ENCODE assay signal across 17 cellular contexts in the genomic region with DNA sequence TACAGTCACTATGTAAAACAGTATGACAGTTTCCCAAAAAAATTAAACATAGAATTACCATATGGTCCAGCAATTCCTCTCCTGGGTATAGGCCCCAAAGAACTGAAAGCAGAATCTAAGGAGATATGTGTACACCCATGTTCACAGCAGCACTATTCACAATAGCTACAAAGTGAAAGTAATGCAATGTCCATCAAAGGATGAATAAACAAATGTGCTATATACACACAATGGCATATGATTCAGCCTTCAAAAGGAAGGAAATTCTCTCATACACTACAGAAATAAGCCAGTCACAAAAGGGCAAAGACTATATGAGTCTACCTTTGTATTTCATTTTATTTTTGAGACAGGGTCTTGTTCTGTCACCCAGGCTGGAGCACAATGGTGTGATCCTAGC.
DNase-seq lines count a peak whose midpoint lies in the region; ATAC-seq, FAIRE-seq and TF ChIP-seq lines count a peak whose summit lies in the region.
"Had no signal": no experiment of that assay in that cellular context is flagged by ENCODE, and none has a peak within 500 bp of the region (broad histone marks: within the 10 kb centered on the region; RNA-seq: fewer than 3 reads in every experiment).

No MANE protein-coding gene starts in this region.

- no peak overlapping the region for H3K56ac ChIP-seq in mesendoderm (ENCODE audit: low read length)

- peak overlapping the region; percentile 77 for H3K27ac Mint-ChIP-seq in stimulated activated naive CD8-positive, alpha-beta T cell treated with anti-CD3 and anti-CD28 coated beads, Interleukin-15, Interleukin-2, amounts not matched to agents 100 ng/mL and 50 ng/mL, for 24 hours
- peak overlapping the region in 1 of 2 donors; percentile 78 for H3K27ac Mint-ChIP-seq in stimulated activated naive CD8-positive, alpha-beta T cell treated with anti-CD3 and anti-CD28 coated beads, Interleukin-15, amount 100 ng/mL, for 72 hours
- H3K27ac Mint-ChIP-seq in activated T-helper 1 cell treated with anti-CD3 and anti-CD28 coated beads, Interleukin-12 subunit alpha, Interleukin-12 subunit beta, Interleukin-2, Interleukin-4 antibody, amounts not matched to agents 30 ng/mL and 10 ng/mL and 1 ng/mL, durations not matched to agents 14 hours and 24 hours and 36 hours = peak overlapping the region; percentile 82
- no peak overlapping the region for H3K27ac Mint-ChIP-seq in Caco-2 (ENCODE audit: unreplicated experiment)
- H3K27ac Mint-ChIP-seq: H9 had no signal

- no peaks in the 10 kb centered on the region for H3K27me3 Mint-ChIP-seq in stimulated activated naive CD8-positive, alpha-beta T cell treated with anti-CD3 and anti-CD28 coated beads, Interleukin-15, Interleukin-2, amounts not matched to agents 100 ng/mL and 50 ng/mL, for 24 hours
- H3K27me3 Mint-ChIP-seq in stimulated activated naive CD8-positive, alpha-beta T cell treated with anti-CD3 and anti-CD28 coated beads, Interleukin-15, amount 100 ng/mL, for 72 hours = no peaks in the 10 kb centered on the region
- peaks cover 5% of the 10 kb centered on the region for H3K27me3 Mint-ChIP-seq in activated T-helper 1 cell treated with anti-CD3 and anti-CD28 coated beads, Interleukin-12 subunit alpha, Interleukin-12 subunit beta, Interleukin-2, Interleukin-4 antibody, amounts not matched to agents 30 ng/mL and 10 ng/mL and 1 ng/mL, durations not matched to agents 14 hours and 24 hours and 36 hours (ENCODE audit: insufficient read depth)
- no peaks in the 10 kb centered on the region for H3K27me3 Mint-ChIP-seq in Caco-2 (ENCODE audit: insufficient read depth, unreplicated experiment)

- H3K27me3 ChIP-seq in Caco-2 (replicated peaks; ENCODE audit: control insufficient read depth, insufficient read depth, low read length) (no peaks in the 10 kb centered on the region), mesendoderm (ENCODE audit: insufficient read depth, low read length, poor library complexity) (no peaks in the 10 kb centered on the region)
- H3K27me3 ChIP-seq: right lobe of liver, suprapubic skin had no signal

- H3K79me1 ChIP-seq in mesendoderm (ENCODE audit: low read length) = no peaks in the 10 kb centered on the region

- CTCF ChIA-PET in Caco-2 (lab: Charles Lee) = no interaction called here

- H3K4me1 ChIP-seq in Caco-2 (no peaks in the 10 kb centered on the region), mesendoderm (ENCODE audit: control insufficient read depth, low read depth, low read length) (no peaks in the 10 kb centered on the region)
- H3K4me1 ChIP-seq: right lobe of liver had no signal

- no peak overlapping the region for H4K5ac ChIP-seq in mesendoderm (ENCODE audit: low read length)

- H3K9me3 ChIP-seq in Caco-2 = peaks cover 4% of the 10 kb centered on the region; the same call in 1 of the 2 replicates
- H3K9me3 ChIP-seq: right lobe of liver, suprapubic skin had no signal

- no peak for ATAC-seq in stimulated activated naive CD8-positive, alpha-beta T cell treated with anti-CD3 and anti-CD28 coated beads, Interleukin-15, amount 100 ng/mL, for 72 hours
- no peak for ATAC-seq in HG02678 (IDR thresholded peaks at IDR 0.05; ENCODE audit: unreplicated experiment)

- DNase-seq in stimulated activated naive CD8-positive, alpha-beta T cell treated with anti-CD3 and anti-CD28 coated beads, Interleukin-15, amount 100 ng/mL, for 72 hours = no peak
- no peak for DNase-seq in activated T-helper 1 cell treated with anti-CD3 and anti-CD28 coated beads, Interleukin-12 subunit alpha, Interleukin-12 subunit beta, Interleukin-2, Interleukin-4 antibody, amounts not matched to agents 30 ng/mL and 10 ng/mL and 1 ng/mL, durations not matched to agents 14 hours and 24 hours and 36 hours (ENCODE audit: low spot score)
- DNase-seq in fibroblast of mammary gland (ENCODE audit: low read depth) = peak; percentile 31
- no peak for DNase-seq in H54 (ENCODE audit: insufficient read length, low spot score)
- DNase-seq in Caco-2 = no peak
- DNase-seq in mesendoderm = no peak
- DNase-seq: activated CD4-positive, alpha-beta T cell treated with anti-CD3 and anti-CD28 coated beads, Interleukin-2, amount 50 U/mL, for 4 hours; H9; islet precursor cell; NCI-H1436; NCI-H345; SHP77 treated with DMSO at 0.1 percent for 48 hours; stimulated activated CD4-positive, alpha-beta T cell treated with anti-CD3 and anti-CD28 coated beads, Interleukin-1b, Interleukin-23, amount 100 ng/mL, for 48 hours had no signal

- peak overlapping the region; percentile 51 for H3K4me3 Mint-ChIP-seq in stimulated activated naive CD8-positive, alpha-beta T cell treated with anti-CD3 and anti-CD28 coated beads, Interleukin-15, Interleukin-2, amounts not matched to agents 100 ng/mL and 50 ng/mL, for 24 hours
- H3K4me3 Mint-ChIP-seq in stimulated activated naive CD8-positive, alpha-beta T cell treated with anti-CD3 and anti-CD28 coated beads, Interleukin-15, amount 100 ng/mL, for 72 hours = peak overlapping the region in 1 of 2 donors; percentile 14
- H3K4me3 Mint-ChIP-seq in activated T-helper 1 cell treated with anti-CD3 and anti-CD28 coated beads, Interleukin-12 subunit alpha, Interleukin-12 subunit beta, Interleukin-2, Interleukin-4 antibody, amounts not matched to agents 30 ng/mL and 10 ng/mL and 1 ng/mL, durations not matched to agents 14 hours and 24 hours and 36 hours = peak overlapping the region; percentile 41
- no peak overlapping the region for H3K4me3 Mint-ChIP-seq in Caco-2 (ENCODE audit: unreplicated experiment)
- H3K4me3 Mint-ChIP-seq: H9 had no signal

- POLR2A ChIA-PET in Caco-2 (lab: Charles Lee) = no interaction called here

- no peaks in the 10 kb centered on the region for H3K79me2 ChIP-seq in mesendoderm (ENCODE audit: control insufficient read depth, insufficient read depth, low read length)

- no peak overlapping the region for H3K18ac ChIP-seq in mesendoderm (ENCODE audit: low read length)

- H3K23ac ChIP-seq in mesendoderm (ENCODE audit: low read length) = no peak overlapping the region

- H2BK5ac ChIP-seq in mesendoderm (ENCODE audit: low read length) = no peak overlapping the region

- no peak overlapping the region for H2BK15ac ChIP-seq in mesendoderm (replicated peaks; ENCODE audit: low read depth)

- peaks cover 15% of the 10 kb centered on the region for H3K36me3 Mint-ChIP-seq in stimulated activated naive CD8-positive, alpha-beta T cell treated with anti-CD3 and anti-CD28 coated beads, Interleukin-15, Interleukin-2, amounts not matched to agents 100 ng/mL and 50 ng/mL, for 24 hours (ENCODE audit: low read depth)
- peaks cover 21% of the 10 kb centered on the region for H3K36me3 Mint-ChIP-seq in activated T-helper 1 cell treated with anti-CD3 and anti-CD28 coated beads, Interleukin-12 subunit alpha, Interleukin-12 subunit beta, Interleukin-2, Interleukin-4 antibody, amounts not matched to agents 30 ng/mL and 10 ng/mL and 1 ng/mL, durations not matched to agents 14 hours and 24 hours and 36 hours (ENCODE audit: low read depth)
- no peaks in the 10 kb centered on the region for H3K36me3 Mint-ChIP-seq in Caco-2 (ENCODE audit: insufficient read depth, unreplicated experiment)

- H3K4me3 ChIP-seq in fibroblast of mammary gland (ENCODE audit: control insufficient read depth, low read depth, low read length) (no peak overlapping the region), Caco-2 (ENCODE audit: low read depth, low read length) (no peak overlapping the region), mesendoderm (ENCODE audit: low read length) (no peak overlapping the region)
- H3K4me3 ChIP-seq: right lobe of liver, suprapubic skin had no signal

- H3K4me2 ChIP-seq in mesendoderm (ENCODE audit: low read length) = no peak overlapping the region

- peaks cover 16% of the 10 kb centered on the region for H3K9me3 Mint-ChIP-seq in stimulated activated naive CD8-positive, alpha-beta T cell treated with anti-CD3 and anti-CD28 coated beads, Interleukin-15, Interleukin-2, amounts not matched to agents 100 ng/mL and 50 ng/mL, for 24 hours
- peaks cover 25% of the 10 kb centered on the region in 2 donors for H3K9me3 Mint-ChIP-seq in stimulated activated naive CD8-positive, alpha-beta T cell treated with anti-CD3 and anti-CD28 coated beads, Interleukin-15, amount 100 ng/mL, for 72 hours
- peaks cover 30% of the 10 kb centered on the region for H3K9me3 Mint-ChIP-seq in activated T-helper 1 cell treated with anti-CD3 and anti-CD28 coated beads, Interleukin-12 subunit alpha, Interleukin-12 subunit beta, Interleukin-2, Interleukin-4 antibody, amounts not matched to agents 30 ng/mL and 10 ng/mL and 1 ng/mL, durations not matched to agents 14 hours and 24 hours and 36 hours
- peaks cover 18% of the 10 kb centered on the region for H3K9me3 Mint-ChIP-seq in Caco-2 (ENCODE audit: unreplicated experiment)

- BruUV-seq in Caco-2 (replicated peaks; lab: Mats Ljungman, UMichigan) = no TSS peak

- no peak for FAIRE-seq in H54 (lab: Jason Lieb, UNC)

- no peak overlapping the region for H2BK120ac ChIP-seq in mesendoderm (ENCODE audit: low read depth, low read length)

- no peak overlapping the region for H3K9ac ChIP-seq in mesendoderm (ENCODE audit: low read length)

- no peak overlapping the region for H2AK5ac ChIP-seq in mesendoderm (ENCODE audit: low read length)

- no peaks in the 10 kb centered on the region for H3K36me3 ChIP-seq in Caco-2 (ENCODE audit: control insufficient read depth, insufficient read depth, low read length)
- H3K36me3 ChIP-seq in mesendoderm (ENCODE audit: control insufficient read depth, insufficient read depth, low read length) = no peaks in the 10 kb centered on the region
- H3K36me3 ChIP-seq: right lobe of liver, suprapubic skin had no signal

- H4K8ac ChIP-seq in mesendoderm (ENCODE audit: low read depth, low read length) = no peak overlapping the region

- peaks cover 94% of the 10 kb centered on the region for H3K4me1 Mint-ChIP-seq in stimulated activated naive CD8-positive, alpha-beta T cell treated with anti-CD3 and anti-CD28 coated beads, Interleukin-15, Interleukin-2, amounts not matched to agents 100 ng/mL and 50 ng/mL, for 24 hours (ENCODE audit: low read depth)
- H3K4me1 Mint-ChIP-seq in stimulated activated naive CD8-positive, alpha-beta T cell treated with anti-CD3 and anti-CD28 coated beads, Interleukin-15, amount 100 ng/mL, for 72 hours = peaks cover 95% of the 10 kb centered on the region
- H3K4me1 Mint-ChIP-seq in activated T-helper 1 cell treated with anti-CD3 and anti-CD28 coated beads, Interleukin-12 subunit alpha, Interleukin-12 subunit beta, Interleukin-2, Interleukin-4 antibody, amounts not matched to agents 30 ng/mL and 10 ng/mL and 1 ng/mL, durations not matched to agents 14 hours and 24 hours and 36 hours (ENCODE audit: low read depth) = peaks cover 90% of the 10 kb centered on the region
- H3K4me1 Mint-ChIP-seq in Caco-2 (ENCODE audit: low read depth, unreplicated experiment) = no peaks in the 10 kb centered on the region

- TF ChIP-seq CTCF in fibroblast of mammary gland (conservative IDR thresholded peaks at IDR 0.05; ENCODE audit: control insufficient read depth, insufficient read depth, low read depth, low read length) = no peak
- no peak for TF ChIP-seq CTCF in Caco-2 (IDR thresholded peaks at IDR 0.05; ENCODE audit: insufficient read depth in 1 of 2, low read depth in 1 of 2, low read length in 1 of 2, severe bottlenecking in 1 of 2, unreplicated experiment in 1 of 2)

- no peak overlapping the region for H3K4ac ChIP-seq in mesendoderm (ENCODE audit: low read depth, low read length)

- no peak overlapping the region for H3K27ac ChIP-seq in mesendoderm (ENCODE audit: low read depth, low read length)
- H3K27ac ChIP-seq: right lobe of liver, suprapubic skin had no signal

- no peak for TF ChIP-seq POLR2A in H54 (IDR thresholded peaks at IDR 0.05; ENCODE audit: low read depth, low read length)

- intact Hi-C loops in activated T-helper 1 cell treated with anti-CD3 and anti-CD28 coated beads, Interleukin-12 subunit alpha, Interleukin-12 subunit beta, Interleukin-2, Interleukin-4 antibody, amounts not matched to agents 30 ng/mL and 10 ng/mL and 1 ng/mL, durations not matched to agents 14 hours and 24 hours and 36 hours (cut with micrococcal nuclease) = no loop called here
- intact Hi-C loops in Caco-2 (cut with micrococcal nuclease; ENCODE audit: unreplicated experiment) = no loop called here
